In the genomic region with DNA sequence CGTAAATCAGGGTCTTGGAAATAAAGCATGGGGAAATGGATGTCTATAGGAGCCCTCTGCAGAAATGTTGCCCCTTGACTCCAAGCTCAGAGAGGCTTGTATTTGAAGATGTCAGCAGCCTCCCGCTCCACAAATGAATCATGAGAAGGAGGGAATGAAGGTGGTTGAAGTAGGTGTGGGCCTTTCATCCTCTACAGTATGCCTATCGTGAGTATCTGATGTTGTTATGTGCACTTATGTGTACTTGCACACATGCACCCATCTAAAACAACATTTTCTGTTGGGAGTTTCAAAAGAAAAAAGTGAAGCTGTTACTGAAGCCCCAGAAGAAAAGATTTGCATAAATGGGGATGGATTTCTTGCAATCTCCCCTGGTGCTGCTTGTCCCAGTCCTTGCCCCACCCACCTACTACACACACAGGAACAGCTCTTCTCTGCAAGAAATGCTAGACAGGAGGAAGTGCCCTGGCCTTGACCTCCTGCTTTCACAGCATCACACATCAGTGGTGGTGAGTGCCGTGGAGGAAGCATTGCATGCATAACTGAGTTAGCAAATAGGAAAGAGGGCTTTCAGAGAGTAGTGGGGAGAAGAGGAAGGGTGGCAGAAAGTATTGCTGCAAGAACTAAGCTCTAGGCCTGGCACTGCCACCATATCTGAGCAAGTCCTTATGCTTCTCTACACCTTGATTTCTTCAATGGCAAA, we compare ENCODE assay signal across 9 cellular contexts.
DNase-seq lines count a peak whose midpoint lies in the region; ATAC-seq and TF ChIP-seq lines count a peak whose summit lies in the region.
"Had no signal": no experiment of that assay in that cellular context is flagged by ENCODE, and none has a peak within 500 bp of the region (broad histone marks: within the 10 kb centered on the region; RNA-seq: fewer than 3 reads in every experiment).

No MANE protein-coding gene starts in this region.

- ATAC-seq in GM19468 (IDR thresholded peaks at IDR 0.05; ENCODE audit: extremely low read depth, unreplicated experiment) (peak; percentile 24), psoas muscle (peak in 2 of 4 donors; percentile 38 to 56), GM18907 (IDR thresholded peaks at IDR 0.05; ENCODE audit: unreplicated experiment) (no peak)

- peaks cover 19% of the 10 kb centered on the region for H3K9me3 Mint-ChIP-seq in glutamatergic neuron (ENCODE audit: unreplicated experiment)

- H3K27ac ChIP-seq in psoas muscle = no peak overlapping the region
- no peak overlapping the region for H3K27ac ChIP-seq in Karpas-422 (ENCODE audit: low read length)

- no peak overlapping the region for H3K27ac Mint-ChIP-seq in glutamatergic neuron (ENCODE audit: unreplicated experiment)

- H3K4me2 ChIP-seq in Karpas-422 (ENCODE audit: low read depth, low read length, poor library complexity, severe bottlenecking) = no peak overlapping the region

- H3K27me3 ChIP-seq in psoas muscle (ENCODE audit: insufficient read depth in 3 of 3, low read length in 2 of 3) (peaks cover 0 to 2% (median 0%) of the 10 kb centered on the region in 3 donors), Karpas-422 (ENCODE audit: low read length) (peaks cover 2% of the 10 kb centered on the region; the same call in 1 of the 2 replicates)
- H3K27me3 ChIP-seq: dorsolateral prefrontal cortex had no signal

- H2AFZ ChIP-seq in Karpas-422 (ENCODE audit: low read length) = no peak overlapping the region

- no peaks in the 10 kb centered on the region for H4K20me1 ChIP-seq in Karpas-422 (ENCODE audit: insufficient read depth, low read depth, low read length)

- H3K36me3 ChIP-seq in psoas muscle (ENCODE audit: insufficient read depth in 1 of 2, low read depth in 1 of 2) (no peaks in the 10 kb centered on the region), Karpas-422 (ENCODE audit: insufficient read depth, low read length) (no peaks in the 10 kb centered on the region)

- H3K9me2 ChIP-seq in Karpas-422 (replicated peaks; ENCODE audit: insufficient read depth, low read length) = no peaks in the 10 kb centered on the region

- in situ Hi-C loops in astrocyte of the spinal cord (cut with HindIII; ENCODE audit: low sequenced_read_pairs) = no loop called here

- peak; percentile 97 for DNase-seq in MV-4-11 (lab: John Stamatoyannopoulos, UW)
- DNase-seq in astrocyte of the spinal cord (ENCODE audit: low read depth, low spot score) = peak; percentile 37
- DNase-seq in psoas muscle = peak; percentile 26 to 64
- no peak for DNase-seq in Karpas-422
- DNase-seq in glutamatergic neuron = no peak
- DNase-seq in NCI-H774 (lab: John Stamatoyannopoulos, UW) = no peak

- no peak overlapping the region for H3K4me3 Mint-ChIP-seq in glutamatergic neuron (ENCODE audit: unreplicated experiment)

- H3K4me1 Mint-ChIP-seq in glutamatergic neuron (ENCODE audit: low read depth, unreplicated experiment) = peaks cover 28% of the 10 kb centered on the region

- intact Hi-C loops in psoas muscle (cut with DNase I) = no loop called here

- H3K36me3 Mint-ChIP-seq in glutamatergic neuron (ENCODE audit: unreplicated experiment) = peaks cover 36% of the 10 kb centered on the region

- peaks cover 13% of the 10 kb centered on the region for H3K27me3 Mint-ChIP-seq in glutamatergic neuron (ENCODE audit: unreplicated experiment)

- H3K4me1 ChIP-seq in psoas muscle = peaks cover 3% of the 10 kb centered on the region
- no peaks in the 10 kb centered on the region for H3K4me1 ChIP-seq in Karpas-422 (ENCODE audit: low read length)

- TF ChIP-seq CTCF in astrocyte of the spinal cord (IDR thresholded peaks at IDR 0.05; ENCODE audit: low read depth, low read length) (no peak), psoas muscle (IDR thresholded peaks at IDR 0.05) (no peak), glutamatergic neuron (IDR thresholded peaks at IDR 0.05; ENCODE audit: partially characterized antibody, unreplicated experiment) (no peak)

- H3K9me3 ChIP-seq in psoas muscle (no peaks in the 10 kb centered on the region), Karpas-422 (ENCODE audit: low read length) (peaks cover 4% of the 10 kb centered on the region; the same call in 1 of the 2 replicates)

- H3K9ac ChIP-seq in Karpas-422 (ENCODE audit: low read length) = no peak overlapping the region

- 80 to 88% (median 84%) methylated on average over 4 of the region's 4 CpGs for WGBS in psoas muscle, 3 donors

- no peaks in the 10 kb centered on the region for H3K79me2 ChIP-seq in Karpas-422 (ENCODE audit: low read length)

- H3K4me3 ChIP-seq in astrocyte of the spinal cord (ENCODE audit: low read depth, low read length) = no peak overlapping the region
- no peak overlapping the region for H3K4me3 ChIP-seq in psoas muscle
- no peak overlapping the region for H3K4me3 ChIP-seq in Karpas-422 (ENCODE audit: low read length)
- H3K4me3 ChIP-seq: dorsolateral prefrontal cortex had no signal

Comparison
In these comparisons a context has a peak if more than half of its experiments do, and no peak if none do; other contexts are left out.
1. DNase-seq: peak in MV-4-11 (single experiment), astrocyte of the spinal cord (single experiment) and psoas muscle (2 of 2); none in Karpas-422 (single experiment), glutamatergic neuron (single experiment) and NCI-H774 (single experiment).